ENCODE assay signal across 12 cellular contexts in genomic region chr7:127870231-127870907, GRCh38.
DNase-seq lines count a peak whose midpoint lies in the region; ATAC-seq and TF ChIP-seq lines count a peak whose summit lies in the region.
"Had no signal": no experiment of that assay in that cellular context is flagged by ENCODE, and none has a peak within 500 bp of the region (broad histone marks: within the 10 kb centered on the region; RNA-seq: fewer than 3 reads in every experiment).

No MANE protein-coding gene starts in this region.

- CTCF ChIA-PET in MCF 10A (lab: Yijun Ruan, JAX) = interaction anchor here (0.6 to 1.3 kb wide), 3 partner anchors 12 to 32 kb away, joined by 3 to 5 read pairs (median 5); no protein-coding TSS in a partner anchor
- CTCF ChIA-PET in mammary epithelial cell (lab: Charles Lee; ENCODE audit: low non-redundant PET) = no interaction called here

- no peaks in the 10 kb centered on the region for H3K27me3 Mint-ChIP-seq in MCF 10A (ENCODE audit: insufficient read depth, unreplicated experiment)

- H4K20me1 ChIP-seq in mammary epithelial cell (ENCODE audit: insufficient read depth, low read length) = no peaks in the 10 kb centered on the region

- H3K4me3 Mint-ChIP-seq in MCF 10A (ENCODE audit: unreplicated experiment) = no peak overlapping the region

- H3K36me3 ChIP-seq in mammary epithelial cell (ENCODE audit: insufficient read depth, low read length) = peaks cover 3% of the 10 kb centered on the region

- no peak overlapping the region for H3K27ac Mint-ChIP-seq in MCF 10A (ENCODE audit: low read depth, unreplicated experiment)

- H3K9me3 ChIP-seq in mammary epithelial cell (replicated peaks; ENCODE audit: insufficient read depth, low read length) = no peaks in the 10 kb centered on the region
- H3K9me3 ChIP-seq: A549 had no signal

- H3K4me3 ChIP-seq in mammary epithelial cell (replicated peaks in 1 of 3; ENCODE audit: insufficient read depth in 1 of 3, low read depth in 2 of 3, low read length in 3 of 3) = no peak overlapping the region
- H3K4me3 ChIP-seq in NB4 (ENCODE audit: low read depth, low read length) = no peak overlapping the region
- H3K4me3 ChIP-seq: A549 had no signal

- TF ChIP-seq POLR2A in NB4 (IDR thresholded peaks at IDR 0.05; ENCODE audit: extremely low read depth, insufficient read length) = no peak

- no peaks in the 10 kb centered on the region for H3K9me3 Mint-ChIP-seq in MCF 10A (ENCODE audit: unreplicated experiment)

- no peaks in the 10 kb centered on the region for H3K4me1 ChIP-seq in mammary epithelial cell (ENCODE audit: insufficient read depth, low read length)

- in situ Hi-C loops in mammary epithelial cell (cut with MboI; ENCODE audit: low sequenced_read_pairs in 2 of 2) = no loop called here

- H3K4me1 Mint-ChIP-seq in MCF 10A (ENCODE audit: insufficient read depth, unreplicated experiment) = peaks cover 9% of the 10 kb centered on the region

- no peak overlapping the region for H3K27ac ChIP-seq in mammary epithelial cell (ENCODE audit: insufficient read depth, low read depth, low read length)
- H3K27ac ChIP-seq: A549 had no signal

- ATAC-seq in HG02943 (IDR thresholded peaks at IDR 0.05; ENCODE audit: low read depth, unreplicated experiment) = peak; percentile 58
- ATAC-seq in HG02678 (IDR thresholded peaks at IDR 0.05; ENCODE audit: unreplicated experiment) = no peak
- ATAC-seq: A549 had no signal

- peaks cover 56% of the 10 kb centered on the region for H3K79me2 ChIP-seq in mammary epithelial cell (ENCODE audit: insufficient read depth, low read length)

- BruUV-seq in MCF 10A (replicated peaks; lab: Mats Ljungman, UMichigan) = no TSS peak
- no TSS peak for BruUV-seq in mammary epithelial cell (replicated peaks; lab: Mats Ljungman, UMichigan)

- no peak overlapping the region for H3K9ac ChIP-seq in mammary epithelial cell (ENCODE audit: insufficient read depth, low read length)

- H3K4me2 ChIP-seq in mammary epithelial cell (ENCODE audit: insufficient read depth, low read depth, low read length) = no peak overlapping the region
- H3K4me2 ChIP-seq: A549 had no signal

- no peak for TF ChIP-seq CTCF in MCF 10A (IDR thresholded peaks at IDR 0.05; ENCODE audit: unreplicated experiment)
- TF ChIP-seq CTCF in mammary epithelial cell (conservative IDR thresholded peaks at IDR 0.05 in 1 of 2, IDR thresholded peaks at IDR 0.05 in 1 of 2; ENCODE audit: extremely low read depth in 1 of 2, insufficient read depth in 1 of 2, low read depth in 1 of 2, low read length in 2 of 2) = no peak
- no peak for TF ChIP-seq CTCF in NB4 (IDR thresholded peaks at IDR 0.05; ENCODE audit: low read depth, low read length)

- no peak overlapping the region for H2AFZ ChIP-seq in mammary epithelial cell (ENCODE audit: low read depth, low read length)

- intact Hi-C loops in MCF 10A (cut with micrococcal nuclease) (no loop called here), mammary epithelial cell (cut with micrococcal nuclease) (no loop called here)

- H3K27me3 ChIP-seq in mammary epithelial cell (ENCODE audit: insufficient read depth, low read length) = no peaks in the 10 kb centered on the region

- dilution Hi-C loops in mammary epithelial cell (cut with HindIII; ENCODE audit: low sequenced_read_pairs) = no loop called here

- WGBS in mammary epithelial cell (ENCODE audit: low coverage, missing lambda C conversion rate) = 83% methylated on average over 6 of the region's 6 CpGs

- peaks cover 20% of the 10 kb centered on the region for H3K36me3 Mint-ChIP-seq in MCF 10A (ENCODE audit: insufficient read depth, unreplicated experiment)

- DNase-seq in MCF 10A (ENCODE audit: unreplicated experiment) = peak; percentile 30
- DNase-seq in mammary epithelial cell = no peak
- peak; percentile 15 for DNase-seq in NB4 (ENCODE audit: low read depth)
- no peak for DNase-seq in activated naive CD4-positive, alpha-beta T cell treated with Interleukin-2 at 50 U/mL for 16 hours
- DNase-seq in effector CD4-positive, alpha-beta T cell = no peak
- DNase-seq in hepatic stellate cell (ENCODE audit: low spot score) = no peak
- DNase-seq: H7; NCI-H69; stimulated activated CD4-positive, alpha-beta T cell treated with anti-CD3 and anti-CD28 coated beads, Interleukin-2, amount 100 ng/mL, for 24 hours had no signal

- POLR2A ChIA-PET in MCF 10A (lab: Yijun Ruan, JAX) = interaction anchor here (1.1 to 1.5 kb wide), 2 partner anchors 17 to 162 kb away, joined by 3 to 4 read pairs; no protein-coding TSS in a partner anchor

Comparison
In these comparisons a context has a peak if more than half of its experiments do, and no peak if none do; other contexts are left out.
1. DNase-seq: peak in MCF 10A (single experiment) and NB4 (single experiment); none in mammary epithelial cell (single experiment), activated naive CD4-positive, alpha-beta T cell treated with Interleukin-2 at 50 U/mL for 16 hours (single experiment), effector CD4-positive, alpha-beta T cell (single experiment) and hepatic stellate cell (single experiment).